ENCODE assay signal across 9 cellular contexts in the genomic region with DNA sequence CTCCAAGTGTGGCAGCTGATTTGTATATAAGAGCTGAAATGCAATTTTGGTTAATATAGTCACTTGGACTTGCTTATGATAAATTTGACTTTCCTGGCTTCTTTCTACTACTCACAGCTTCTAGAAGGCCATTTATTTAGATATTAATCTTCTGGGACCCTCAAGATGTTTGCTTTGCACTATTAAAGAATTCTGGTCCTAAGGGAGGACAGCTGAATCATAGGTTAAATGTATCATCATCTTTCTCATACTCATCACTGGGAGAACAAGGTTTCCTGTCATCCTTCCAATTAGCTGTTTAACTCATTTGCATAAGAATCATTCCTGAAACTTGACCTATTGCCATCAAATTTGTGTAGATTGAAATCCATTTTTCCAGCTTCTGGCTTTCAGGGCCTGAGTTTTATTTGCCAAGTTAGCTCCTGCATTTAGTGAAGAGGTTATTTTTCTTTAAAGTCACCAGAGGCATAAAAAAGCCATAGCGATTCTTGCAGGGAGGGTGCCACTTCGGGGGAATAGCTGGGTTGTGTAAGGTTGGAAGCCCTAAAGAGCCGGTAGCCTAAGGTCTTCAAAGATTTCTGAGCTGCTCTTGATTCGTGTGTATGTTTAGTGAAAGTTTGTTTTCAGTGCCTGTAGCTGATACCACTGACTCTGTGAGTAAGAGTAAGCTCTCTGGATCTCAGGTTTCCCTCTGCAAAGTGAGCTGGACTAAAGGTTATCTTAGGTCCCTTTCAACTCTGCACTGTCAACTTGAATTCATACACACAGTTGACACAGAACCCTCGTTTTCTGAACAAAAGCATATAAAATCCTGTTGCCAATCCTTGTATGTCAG. TPM values are rescaled to one million over a fixed set of nuclear protein-coding genes. Genes with fewer than 3 reads are reported as not detected.
DNase-seq lines count a peak whose midpoint lies in the region; ATAC-seq and TF ChIP-seq lines count a peak whose summit lies in the region.
"Had no signal": no experiment of that assay in that cellular context is flagged by ENCODE, and none has a peak within 500 bp of the region (broad histone marks: within the 10 kb centered on the region; RNA-seq: fewer than 3 reads in every experiment).

No MANE protein-coding gene starts in this region.

- no peak for TF ChIP-seq POLR2A in uterus (IDR thresholded peaks at IDR 0.05)

- H3K4me3 Mint-ChIP-seq in activated naive CD8-positive, alpha-beta T cell treated with anti-CD3 and anti-CD28 coated beads for 36 hours, result peak overlapping the region; percentile 89

- H3K36me3 ChIP-seq in right atrium auricular region (peaks cover 42% of the 10 kb centered on the region), mesodermal cell (ENCODE audit: control insufficient read depth, insufficient read depth, low read length) (peaks cover 40% of the 10 kb centered on the region), uterus (no peaks in the 10 kb centered on the region)

- peaks cover 35% of the 10 kb centered on the region for H3K36me3 Mint-ChIP-seq in activated naive CD8-positive, alpha-beta T cell treated with anti-CD3 and anti-CD28 coated beads for 36 hours

- TF ChIP-seq CTCF in right atrium auricular region (IDR thresholded peaks at IDR 0.05) (no peak), uterus (IDR thresholded peaks at IDR 0.05) (no peak)

- DNase-seq in right atrium auricular region (ENCODE audit: low spot score) (no peak), Right ventricle myocardium superior (no peak), uterus (no peak), cerebellar nuclear complex (lab: John Stamatoyannopoulos, UW) (no peak), NCI-H2171 treated with DMSO at 0.1 percent for 48 hours (lab: John Stamatoyannopoulos, UW) (no peak), NCI-H1694 treated with DMSO at 0.1 percent for 48 hours (lab: John Stamatoyannopoulos, UW) (no peak)
- DNase-seq in activated naive CD8-positive, alpha-beta T cell treated with anti-CD3 and anti-CD28 coated beads for 36 hours, result no peak
- DNase-seq: NCI-H2081 treated with DMSO at 0.1 percent for 48 hours had no signal

- H3K4me3 ChIP-seq in right atrium auricular region (peak overlapping the region; percentile 2 to 97), mesodermal cell (ENCODE audit: extremely low read depth, insufficient read depth, low read length, poor library complexity, severe bottlenecking) (no peak overlapping the region), uterus (peak overlapping the region; percentile 68 to 84)

- peak overlapping the region; percentile 29 for H3K27ac Mint-ChIP-seq in activated naive CD8-positive, alpha-beta T cell treated with anti-CD3 and anti-CD28 coated beads for 36 hours

- no peaks in the 10 kb centered on the region for H3K9me3 Mint-ChIP-seq in activated naive CD8-positive, alpha-beta T cell treated with anti-CD3 and anti-CD28 coated beads for 36 hours

- H3K9me3 ChIP-seq in right atrium auricular region, result no peaks in the 10 kb centered on the region
- H3K9me3 ChIP-seq in mesodermal cell (ENCODE audit: control insufficient read depth, low read length), result no peaks in the 10 kb centered on the region
- H3K9me3 ChIP-seq in uterus, result no peaks in the 10 kb centered on the region

- peaks cover 37% of the 10 kb centered on the region for H3K4me1 Mint-ChIP-seq in activated naive CD8-positive, alpha-beta T cell treated with anti-CD3 and anti-CD28 coated beads for 36 hours

- no peaks in the 10 kb centered on the region for H3K27me3 ChIP-seq in right atrium auricular region
- H3K27me3 ChIP-seq in uterus, result no peaks in the 10 kb centered on the region

- H3K4me1 ChIP-seq in right atrium auricular region, result peaks cover 0 to 56% of the 10 kb centered on the region in 2 donors
- H3K4me1 ChIP-seq in mesodermal cell (ENCODE audit: control insufficient read depth, insufficient read depth, low read length, poor library complexity, severe bottlenecking), result peaks cover 15% of the 10 kb centered on the region
- H3K4me1 ChIP-seq in uterus, result peaks cover 5 to 11% of the 10 kb centered on the region in 2 donors

- WGBS in mesodermal cell (ENCODE audit: insufficient coverage in 2 of 2), 2 experiments, result 63 to 73% methylated on average over 4 to 5 of the region's 5 CpGs

- intact Hi-C loops in Right ventricle myocardium superior (cut with DNase I), result no loop called here
- intact Hi-C loops in uterus (cut with DNase I; ENCODE audit: low total_unique reads), result no loop called here

- H3K27ac ChIP-seq in right atrium auricular region (peak overlapping the region; percentile 99), mesodermal cell (ENCODE audit: low read depth, low read length, severe bottlenecking) (peak overlapping the region; percentile 42), uterus (peak overlapping the region; percentile 97 to 99)

- no peaks in the 10 kb centered on the region for H3K27me3 Mint-ChIP-seq in activated naive CD8-positive, alpha-beta T cell treated with anti-CD3 and anti-CD28 coated beads for 36 hours

- ATAC-seq in Right ventricle myocardium superior (ENCODE audit: poor library complexity), result no peak

RNA-seq across cellular contexts. Expression of a gene that starts 4.2 kb away (rescaled TPM):
- 10 to 100 TPM; 10.6 to 18.9 TPM for total RNA-seq in right atrium auricular region
- total RNA-seq in Right ventricle myocardium superior, result 7.3 TPM
- 10 to 100 TPM; 18.0 to 18.5 TPM for total RNA-seq in activated naive CD8-positive, alpha-beta T cell treated with anti-CD3 and anti-CD28 coated beads for 36 hours
- polyA plus RNA-seq in mesodermal cell (2013, experiment 1 of 2), result 7.6 TPM
- 8.9 TPM for polyA plus RNA-seq in mesodermal cell (2013, experiment 2 of 2)
- total RNA-seq in uterus, result 10 to 100 TPM; 13.3 to 63.0 (median 24.4) TPM

Comparison
In these comparisons a context has a peak if more than half of its experiments do, and no peak if none do; other contexts are left out.
1. H3K27ac ChIP-seq: peak in every context shown above with its lines; median percentile 99 in right atrium auricular region; 98 in uterus; 42 in mesodermal cell.